Comparison of ENCODE assay signal across 27 cellular contexts in the genomic region with DNA sequence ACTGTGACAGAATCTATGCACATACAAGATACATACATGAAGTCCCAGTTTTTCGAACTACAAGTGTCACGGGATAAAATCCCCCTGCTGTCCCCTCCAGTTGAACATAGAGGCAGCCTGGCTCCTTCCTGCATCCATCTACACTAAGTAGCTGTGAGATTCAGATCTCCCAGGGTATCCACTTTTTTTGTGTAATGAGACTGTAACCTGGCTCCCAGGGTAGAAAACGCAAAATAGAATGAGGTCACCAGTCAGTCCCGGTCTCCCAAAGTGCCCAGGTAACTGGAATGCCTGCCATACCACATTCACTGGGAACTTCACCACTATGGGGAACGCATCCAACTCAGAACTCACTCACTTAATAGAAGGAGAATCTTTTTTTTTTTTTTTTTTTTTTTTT.
"Had no signal": no experiment of that assay in that cellular context is flagged by ENCODE, and none has a peak within 500 bp of the region (broad histone marks: within the 10 kb centered on the region; RNA-seq: fewer than 3 reads in every experiment).

No MANE protein-coding gene starts in this region.

- H3K36me3 ChIP-seq: thoracic aorta, upper lobe of right lung, uterus, vagina had no signal

- H3K4me3 Mint-ChIP-seq: stimulated activated effector memory CD8-positive, alpha-beta T cell treated with anti-CD3 and anti-CD28 coated beads, Interleukin-12 subunit alpha, Interleukin-12 subunit beta, amount 100 ng/mL, for 72 hours; stimulated activated memory B cell treated with anti-CD40 and anti-IgM and Interleukin-4, amounts not matched to agents 10 μg/mL and 1 μg/mL and 100 μg/mL, for 72 hours; stimulated activated naive B cell treated with anti-CD40 and anti-IgM and Interleukin-4, amounts not matched to agents 10 μg/mL and 1 μg/mL and 100 μg/mL, for 72 hours; stimulated activated naive CD8-positive, alpha-beta T cell treated with anti-CD3 and anti-CD28 coated beads, Interleukin-15, amount 100 ng/mL, for 72 hours; stimulated activated naive CD8-positive, alpha-beta T cell treated with anti-CD3 and anti-CD28 coated beads, Interleukin-15, Interleukin-2, amounts not matched to agents 100 ng/mL and 50 ng/mL, for 24 hours; type B pancreatic cell had no signal

- H3K4me1 Mint-ChIP-seq: stimulated activated effector memory CD8-positive, alpha-beta T cell treated with anti-CD3 and anti-CD28 coated beads, Interleukin-12 subunit alpha, Interleukin-12 subunit beta, amount 100 ng/mL, for 72 hours; stimulated activated naive CD8-positive, alpha-beta T cell treated with anti-CD3 and anti-CD28 coated beads, Interleukin-15, amount 100 ng/mL, for 72 hours had no signal

- H3K27ac Mint-ChIP-seq: stimulated activated effector memory CD8-positive, alpha-beta T cell treated with anti-CD3 and anti-CD28 coated beads, Interleukin-12 subunit alpha, Interleukin-12 subunit beta, amount 100 ng/mL, for 72 hours; stimulated activated memory B cell treated with anti-CD40 and anti-IgM and Interleukin-4, amounts not matched to agents 10 μg/mL and 1 μg/mL and 100 μg/mL, for 72 hours; stimulated activated naive B cell treated with anti-CD40 and anti-IgM and Interleukin-4, amounts not matched to agents 10 μg/mL and 1 μg/mL and 100 μg/mL, for 72 hours; stimulated activated naive CD8-positive, alpha-beta T cell treated with anti-CD3 and anti-CD28 coated beads, Interleukin-15, amount 100 ng/mL, for 72 hours; stimulated activated naive CD8-positive, alpha-beta T cell treated with anti-CD3 and anti-CD28 coated beads, Interleukin-15, Interleukin-2, amounts not matched to agents 100 ng/mL and 50 ng/mL, for 24 hours; type B pancreatic cell had no signal

- H3K9me3 ChIP-seq: suprapubic skin, testis, thoracic aorta, thyroid gland, tibial artery, tibial nerve, transverse colon, upper lobe of left lung, upper lobe of right lung, uterus, vagina had no signal

- H3K27ac ChIP-seq: suprapubic skin, testis, thoracic aorta, thyroid gland, tibial artery, tibial nerve, transverse colon, upper lobe of left lung, upper lobe of right lung, uterus, vagina had no signal

- H3K4me3 ChIP-seq: suprapubic skin, testis, thoracic aorta, thyroid gland, tibial artery, tibial nerve, transverse colon, upper lobe of left lung, upper lobe of right lung, uterus, vagina had no signal

- H3K27me3 Mint-ChIP-seq: stimulated activated memory B cell treated with anti-CD40 and anti-IgM and Interleukin-4, amounts not matched to agents 10 μg/mL and 1 μg/mL and 100 μg/mL, for 72 hours; stimulated activated naive B cell treated with anti-CD40 and anti-IgM and Interleukin-4, amounts not matched to agents 10 μg/mL and 1 μg/mL and 100 μg/mL, for 72 hours; stimulated activated naive CD8-positive, alpha-beta T cell treated with anti-CD3 and anti-CD28 coated beads, Interleukin-15, amount 100 ng/mL, for 72 hours; stimulated activated naive CD8-positive, alpha-beta T cell treated with anti-CD3 and anti-CD28 coated beads, Interleukin-15, Interleukin-2, amounts not matched to agents 100 ng/mL and 50 ng/mL, for 24 hours had no signal

- ATAC-seq: stimulated activated effector memory CD8-positive, alpha-beta T cell treated with anti-CD3 and anti-CD28 coated beads, Interleukin-12 subunit alpha, Interleukin-12 subunit beta, amount 100 ng/mL, for 72 hours; stimulated activated memory B cell treated with anti-CD40 and anti-IgM and Interleukin-4, amounts not matched to agents 10 μg/mL and 1 μg/mL and 100 μg/mL, for 72 hours; stimulated activated naive B cell treated with anti-CD40 and anti-IgM and Interleukin-4, amounts not matched to agents 10 μg/mL and 1 μg/mL and 100 μg/mL, for 72 hours; stimulated activated naive CD8-positive, alpha-beta T cell treated with anti-CD3 and anti-CD28 coated beads, Interleukin-15, amount 100 ng/mL, for 72 hours; stimulated activated naive CD8-positive, alpha-beta T cell treated with anti-CD3 and anti-CD28 coated beads, Interleukin-15, Interleukin-2, amounts not matched to agents 100 U/mL and 50 U/mL, for 24 hours; upper lobe of right lung had no signal

- DNase-seq: stimulated activated CD4-positive, alpha-beta T cell treated with anti-CD3 and anti-CD28 coated beads, Interleukin-2, amount 100 ng/mL, for 24 hours; stimulated activated CD4-positive, alpha-beta T cell treated with anti-CD3 and anti-CD28 coated beads, Interleukin-2, amount 100 ng/mL, for 48 hours; stimulated activated CD4-positive, alpha-beta T cell treated with anti-CD3 and anti-CD28 coated beads, Interleukin-4, amount 100 ng/mL, for 1 hour; stimulated activated CD4-positive, alpha-beta T cell treated with anti-CD3 and anti-CD28 coated beads, Interleukin-4, amount 100 ng/mL, for 24 hours; stimulated activated CD4-positive, alpha-beta T cell treated with anti-CD3 and anti-CD28 coated beads, Interleukin-4, amount 100 ng/mL, for 4 hours; stimulated activated CD8-positive, alpha-beta memory T cell treated with anti-CD3 and anti-CD28 coated beads, Interleukin-4, amount 100 ng/mL, for 48 hours; stimulated activated naive B cell treated with anti-CD40 and anti-IgM and Interleukin-4, amounts not matched to agents 10 μg/mL and 1 μg/mL and 100 μg/mL, for 72 hours; stimulated activated naive CD4-positive, alpha-beta T cell; stimulated activated naive CD8-positive, alpha-beta T cell treated with anti-CD3 and anti-CD28 coated beads, Interleukin-15, amount 100 ng/mL, for 72 hours; stimulated activated naive CD8-positive, alpha-beta T cell treated with anti-CD3 and anti-CD28 coated beads, Interleukin-15, Interleukin-2, amounts not matched to agents 100 U/mL and 50 U/mL, for 24 hours; substantia nigra; testis; thyroid gland; tibial artery; transverse colon; trophoblast cell; upper lobe of left lung; upper lobe of right lung; uterus had no signal

- H3K27me3 ChIP-seq: suprapubic skin, testis, thyroid gland, tibial artery, tibial nerve, transverse colon, upper lobe of left lung, upper lobe of right lung, uterus, vagina had no signal

- H3K4me1 ChIP-seq: testis, tibial artery, uterus had no signal

- H3K9me3 Mint-ChIP-seq: stimulated activated effector memory CD8-positive, alpha-beta T cell treated with anti-CD3 and anti-CD28 coated beads, Interleukin-12 subunit alpha, Interleukin-12 subunit beta, amount 100 ng/mL, for 72 hours; stimulated activated memory B cell treated with anti-CD40 and anti-IgM and Interleukin-4, amounts not matched to agents 10 μg/mL and 1 μg/mL and 100 μg/mL, for 72 hours; stimulated activated naive B cell treated with anti-CD40 and anti-IgM and Interleukin-4, amounts not matched to agents 10 μg/mL and 1 μg/mL and 100 μg/mL, for 72 hours; stimulated activated naive CD8-positive, alpha-beta T cell treated with anti-CD3 and anti-CD28 coated beads, Interleukin-15, amount 100 ng/mL, for 72 hours; stimulated activated naive CD8-positive, alpha-beta T cell treated with anti-CD3 and anti-CD28 coated beads, Interleukin-15, Interleukin-2, amounts not matched to agents 100 ng/mL and 50 ng/mL, for 24 hours; type B pancreatic cell had no signal
